1 cellular context compared by ENCODE assay signal in genomic region chr1:40801742-40802077, GRCh38.
TF ChIP-seq lines count a peak whose summit lies in the region.

No MANE protein-coding gene starts in this region.

TF ChIP-seq in K562, 482 proteins besides CTCF, POLR2A, EP300 and RAD21 (continued from another document):
- no peak for TF ChIP-seq ZNF318 (IDR thresholded peaks at IDR 0.05; ENCODE audit: borderline replicate concordance in 1 of 2, low read depth in 1 of 2)
- TF ChIP-seq, protein P1, sequence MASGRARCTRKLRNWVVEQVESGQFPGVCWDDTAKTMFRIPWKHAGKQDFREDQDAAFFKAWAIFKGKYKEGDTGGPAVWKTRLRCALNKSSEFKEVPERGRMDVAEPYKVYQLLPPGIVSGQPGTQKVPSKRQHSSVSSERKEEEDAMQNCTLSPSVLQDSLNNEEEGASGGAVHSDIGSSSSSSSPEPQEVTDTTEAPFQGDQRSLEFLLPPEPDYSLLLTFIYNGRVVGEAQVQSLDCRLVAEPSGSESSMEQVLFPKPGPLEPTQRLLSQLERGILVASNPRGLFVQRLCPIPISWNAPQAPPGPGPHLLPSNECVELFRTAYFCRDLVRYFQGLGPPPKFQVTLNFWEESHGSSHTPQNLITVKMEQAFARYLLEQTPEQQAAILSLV (tag; IDR thresholded peaks at IDR 0.05): no peak
